ENCODE assay signal across 16 cellular contexts in the genomic region with DNA sequence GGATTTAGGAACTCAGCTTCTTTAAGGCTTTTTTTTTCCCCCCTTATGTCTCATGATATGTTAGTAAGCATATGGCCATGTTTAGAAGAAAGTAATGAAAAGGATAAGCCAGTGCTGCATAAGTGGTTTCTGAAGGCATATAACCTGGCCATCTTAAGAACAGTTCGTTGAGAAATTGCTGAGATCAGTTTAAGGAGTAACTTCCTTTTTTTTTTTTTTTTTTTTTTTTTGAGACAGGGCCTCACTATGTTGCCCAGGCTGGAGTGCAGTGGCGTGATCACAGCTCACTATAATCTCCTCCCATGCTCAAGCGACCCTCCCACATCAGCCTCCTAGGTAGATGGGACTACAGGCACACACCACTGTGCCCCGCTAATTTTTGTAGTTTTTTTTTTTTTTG.
"Had no signal": no experiment of that assay in that cellular context is flagged by ENCODE, and none has a peak within 500 bp of the region (broad histone marks: within the 10 kb centered on the region; RNA-seq: fewer than 3 reads in every experiment).

No MANE protein-coding gene starts in this region.

- H3K4me1 ChIP-seq: parathyroid adenoma had no signal

- DNase-seq: activated CD4-positive, alpha-beta T cell treated with anti-CD3 and anti-CD28 coated beads for 1 hour; activated CD4-positive, alpha-beta T cell treated with anti-CD3 and anti-CD28 coated beads, Interleukin-2, amount 50 U/mL, for 48 hours; activated CD8-positive, alpha-beta memory T cell treated with anti-CD3 and anti-CD28 coated beads, Interleukin-2, amount 10 ng/mL, durations not matched to agents 7 days and 5 days; activated gamma-delta T cell; activated naive CD8-positive, alpha-beta T cell treated with anti-CD3 and anti-CD28 coated beads for 36 hours; activated T-cell treated with anti-CD3 and anti-CD28 coated beads, Interleukin-2, amount 50 U/mL, for 4 hours; anterior cingulate cortex; cerebellar nuclear complex; dermis blood vessel endothelial cell; endodermal cell; hypothalamus; naive thymus-derived CD4-positive, alpha-beta T cell; stimulated activated CD4-positive, alpha-beta T cell treated with anti-CD3 and anti-CD28 coated beads, Interleukin-15, amount 100 ng/mL, for 24 hours; stimulated activated CD4-positive, alpha-beta T cell treated with anti-CD3 and anti-CD28 coated beads, Interleukin-4, amount 100 ng/mL, for 24 hours had no signal

- ATAC-seq: activated CD8-positive, alpha-beta memory T cell treated with anti-CD3 and anti-CD28 coated beads, Interleukin-2, amount 10 ng/mL, durations not matched to agents 7 days and 5 days; activated T-cell treated with anti-CD3 and anti-CD28 coated beads, Interleukin-2, amount 50 U/mL, for 4 hours; naive thymus-derived CD4-positive, alpha-beta T cell had no signal

- H3K4me3 ChIP-seq: lung had no signal

- H3K27ac ChIP-seq: parathyroid adenoma had no signal
